27 cellular contexts compared by ENCODE assay signal in the genomic region with DNA sequence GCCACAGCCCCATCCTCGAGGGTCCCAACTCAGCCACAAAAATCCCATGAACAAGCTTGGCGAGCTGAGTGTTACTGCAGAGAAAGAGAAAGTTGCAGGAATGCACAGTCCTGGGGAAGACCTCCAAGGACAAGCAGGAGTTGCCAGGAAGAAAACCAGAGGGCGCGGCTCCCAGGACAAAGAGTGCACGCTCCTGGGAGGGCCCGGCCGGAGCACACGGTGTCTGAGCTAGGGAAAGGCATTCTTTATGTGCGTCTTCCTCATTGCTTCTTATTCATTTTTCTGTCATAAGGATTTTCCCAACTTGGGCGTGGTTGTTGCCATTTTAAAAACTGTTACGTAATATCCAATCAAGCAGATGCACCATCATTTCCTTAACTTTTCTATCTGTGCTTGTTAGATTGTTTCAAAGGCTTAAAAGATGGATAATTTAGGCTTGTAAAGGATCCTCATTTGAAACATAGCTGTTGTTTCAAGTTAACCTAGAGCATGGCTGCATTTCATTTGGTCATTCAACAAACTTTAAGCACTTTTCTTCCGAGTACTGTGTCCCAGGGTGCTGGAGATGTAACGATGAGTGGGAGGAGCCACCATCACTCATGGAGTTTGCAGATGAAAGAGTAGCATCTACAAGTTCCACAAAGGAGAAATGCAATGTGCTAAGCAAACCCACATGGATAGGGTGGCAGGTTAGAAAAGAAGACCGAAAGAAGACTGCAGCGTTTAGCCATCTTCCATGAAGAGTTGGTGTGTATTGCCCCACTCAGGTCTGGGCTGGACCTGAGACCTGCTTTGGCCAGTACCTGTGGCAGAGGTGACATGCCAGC. TPM values are rescaled to one million over a fixed set of nuclear protein-coding genes. Genes with fewer than 3 reads are reported as not detected.
"Had no signal": no experiment of that assay in that cellular context is flagged by ENCODE, and none has a peak within 500 bp of the region (broad histone marks: within the 10 kb centered on the region; RNA-seq: fewer than 3 reads in every experiment).

No MANE protein-coding gene starts in this region.

- H3K27me3 ChIP-seq: ascending aorta, body of pancreas had no signal

- H3K9me3 ChIP-seq: ascending aorta, body of pancreas had no signal

- H3K4me3 Mint-ChIP-seq: activated CD4-positive, alpha-beta memory T cell treated with anti-CD3 and anti-CD28 coated beads for 36 hours; activated CD4-positive, alpha-beta T cell treated with anti-CD3 and anti-CD28 coated beads, Interleukin-2, amount 10 ng/mL, durations not matched to agents 7 days and 5 days; activated naive CD8-positive, alpha-beta T cell treated with anti-CD3 and anti-CD28 coated beads, Interleukin-2, amount 50 U/mL, for 24 hours; activated T-cell treated with anti-CD3 and anti-CD28 coated beads, Interleukin-2, amount 50 U/mL, for 4 hours; central memory CD8-positive, alpha-beta T cell; T-helper 17 cell had no signal

- H3K27me3 Mint-ChIP-seq: activated CD4-positive, alpha-beta T cell treated with anti-CD3 and anti-CD28 coated beads, Interleukin-2, amount 10 ng/mL, durations not matched to agents 7 days and 5 days; activated naive CD8-positive, alpha-beta T cell treated with anti-CD3 and anti-CD28 coated beads, Interleukin-2, amount 50 U/mL, for 24 hours had no signal

- H3K4me1 Mint-ChIP-seq: activated CD4-positive, alpha-beta T cell treated with anti-CD3 and anti-CD28 coated beads, Interleukin-2, amount 10 ng/mL, durations not matched to agents 7 days and 5 days; activated naive CD8-positive, alpha-beta T cell treated with anti-CD3 and anti-CD28 coated beads, Interleukin-2, amount 50 U/mL, for 24 hours; central memory CD8-positive, alpha-beta T cell; T-helper 17 cell had no signal

- H3K27ac Mint-ChIP-seq: activated CD4-positive, alpha-beta memory T cell treated with anti-CD3 and anti-CD28 coated beads for 36 hours; activated CD4-positive, alpha-beta T cell treated with anti-CD3 and anti-CD28 coated beads, Interleukin-2, amount 10 ng/mL, durations not matched to agents 7 days and 5 days; activated naive CD4-positive, alpha-beta T cell treated with anti-CD3 and anti-CD28 coated beads, Interleukin-2, amount 50 U/mL, for 72 hours; activated naive CD8-positive, alpha-beta T cell treated with anti-CD3 and anti-CD28 coated beads, Interleukin-2, amount 50 U/mL, for 24 hours; T-helper 17 cell had no signal

- H3K36me3 Mint-ChIP-seq: activated CD4-positive, alpha-beta memory T cell treated with anti-CD3 and anti-CD28 coated beads for 36 hours; activated naive CD4-positive, alpha-beta T cell treated with anti-CD3 and anti-CD28 coated beads, Interleukin-2, amount 50 U/mL, for 72 hours had no signal

- H3K4me1 ChIP-seq: ascending aorta, body of pancreas had no signal

- DNase-seq: activated CD4-positive, alpha-beta memory T cell treated with anti-CD3 and anti-CD28 coated beads for 36 hours; activated CD4-positive, alpha-beta T cell treated with anti-CD3 and anti-CD28 coated beads, Interleukin-2, amount 10 ng/mL, durations not matched to agents 7 days and 5 days; activated CD4-positive, CD25-positive, alpha-beta regulatory T cell; activated CD8-positive, alpha-beta memory T cell treated with anti-CD3 and anti-CD28 coated beads for 24 hours; activated effector memory CD4-positive, alpha-beta T cell treated with anti-CD3 and anti-CD28 coated beads, Interleukin-2, amount 50 U/mL, for 16 hours; activated naive CD4-positive, alpha-beta T cell treated with Interleukin-2 at 50 U/mL for 16 hours; activated naive CD8-positive, alpha-beta T cell treated with anti-CD3 and anti-CD28 coated beads, Interleukin-2, amount 50 U/mL, for 24 hours; activated T-cell treated with anti-CD3 and anti-CD28 coated beads, Interleukin-2, amount 50 U/mL, for 4 hours; amniotic stem cell; body of pancreas; Karpas-422; NCI-H1105; NCI-H1436; NCI-H1694 treated with DMSO at 0.1 percent for 48 hours; NCI-H2081; NCI-H446; NCI-H524; PC-3; SHP77 treated with DMSO at 0.1 percent for 48 hours; T-helper 17 cell; T-helper 9 cell had no signal

- H3K9me3 Mint-ChIP-seq: activated CD4-positive, alpha-beta memory T cell treated with anti-CD3 and anti-CD28 coated beads for 36 hours; activated CD4-positive, alpha-beta T cell treated with anti-CD3 and anti-CD28 coated beads, Interleukin-2, amount 10 ng/mL, durations not matched to agents 7 days and 5 days; activated naive CD4-positive, alpha-beta T cell treated with anti-CD3 and anti-CD28 coated beads, Interleukin-2, amount 50 U/mL, for 72 hours; activated naive CD8-positive, alpha-beta T cell treated with anti-CD3 and anti-CD28 coated beads, Interleukin-2, amount 50 U/mL, for 24 hours; activated T-cell treated with anti-CD3 and anti-CD28 coated beads, Interleukin-2, amount 50 U/mL, for 4 hours; central memory CD8-positive, alpha-beta T cell had no signal

- H3K4me3 ChIP-seq: ascending aorta, body of pancreas had no signal

- ATAC-seq: activated naive CD4-positive, alpha-beta T cell treated with anti-CD3 and anti-CD28 coated beads, Interleukin-2, amount 50 U/mL, for 72 hours; activated naive CD8-positive, alpha-beta T cell treated with anti-CD3 and anti-CD28 coated beads, Interleukin-2, amount 50 U/mL, for 24 hours; activated T-cell treated with anti-CD3 and anti-CD28 coated beads, Interleukin-2, amount 50 U/mL, for 4 hours; body of pancreas; PC-3; T-helper 17 cell had no signal

- H3K36me3 ChIP-seq: ascending aorta had no signal

- H3K27ac ChIP-seq: ascending aorta, body of pancreas, VCaP had no signal

- FAIRE-seq: TTC549 had no signal

RNA-seq across cellular contexts. Expression of a gene that starts 5.6 kb away (rescaled TPM):
- total RNA-seq: activated CD4-positive, alpha-beta memory T cell treated with anti-CD3 and anti-CD28 coated beads for 36 hours; activated CD4-positive, alpha-beta T cell treated with anti-CD3 and anti-CD28 coated beads, Interleukin-2, amount 10 ng/mL, durations not matched to agents 7 days and 5 days; activated naive CD4-positive, alpha-beta T cell treated with anti-CD3 and anti-CD28 coated beads, Interleukin-2, amount 50 U/mL, for 72 hours; activated T-cell treated with anti-CD3 and anti-CD28 coated beads, Interleukin-2, amount 50 U/mL, for 4 hours; ascending aorta; body of pancreas; PC-3; SK-MEL-5; T-helper 17 cell had no signal
